3 cellular contexts compared by ENCODE assay signal in genomic region chr16:18192389-18192788, GRCh38.
A peak's percentile ranks its signal among the peaks of the same experiment; 100 is the strongest.
DNase-seq lines count a peak whose midpoint lies in the region; ATAC-seq and TF ChIP-seq lines count a peak whose summit lies in the region.
"Not testable (repeated sequence)": the region's sequence is repeated elsewhere in the genome, so short reads cannot be mapped to it uniquely, and the experiment has no call there.

No MANE protein-coding gene starts in this region.

- not testable (repeated sequence) for H3K9me3 ChIP-seq in mucosa of descending colon

- intact Hi-C loops in left colon (cut with DNase I, micrococcal nuclease); mucosa of descending colon (cut with DNase I, micrococcal nuclease): not testable (repeated sequence)

- H3K4me3 ChIP-seq in mucosa of descending colon = not testable (repeated sequence)

- ATAC-seq in esophagus mucosa (peak; percentile 83), left colon (peak; percentile 87), mucosa of descending colon (peak; percentile 85)

- H3K36me3 ChIP-seq in mucosa of descending colon (ENCODE audit: low read depth) = not testable (repeated sequence)

- TF ChIP-seq CTCF in mucosa of descending colon (IDR thresholded peaks at IDR 0.05) = not testable (repeated sequence)

- not testable (repeated sequence) for DNase-seq in left colon, mucosa of descending colon

- H3K4me1 ChIP-seq in mucosa of descending colon (ENCODE audit: low read depth) = not testable (repeated sequence)
